In genomic region chr21:46151261-46151988, GRCh38 we compare ENCODE assay signal across 19 cellular contexts. TPM values are rescaled to one million over a fixed set of nuclear protein-coding genes. Genes with fewer than 3 reads are reported as not detected.
DNase-seq lines count a peak whose midpoint lies in the region; ATAC-seq and TF ChIP-seq lines count a peak whose summit lies in the region.
"Had no signal": no experiment of that assay in that cellular context is flagged by ENCODE, and none has a peak within 500 bp of the region (broad histone marks: within the 10 kb centered on the region; RNA-seq: fewer than 3 reads in every experiment).

No MANE protein-coding gene starts in this region.

- peak; percentile 9 for DNase-seq in activated T-cell treated with anti-CD3 and anti-CD28 coated beads, Interleukin-2, amount 50 U/mL, for 24 hours
- no peak for DNase-seq in activated T-cell treated with anti-CD3 and anti-CD28 coated beads, Interleukin-2, amount 50 U/mL, for 72 hours
- peak; percentile 11 for DNase-seq in activated B cell treated with CpG ODN at 0.5 μM for 24 hours
- DNase-seq in right lobe of liver: peak; percentile 28 to 60 (median 54)
- DNase-seq in stomach: peak; percentile 20
- DNase-seq in pons (ENCODE audit: low spot score): no peak
- no peak for DNase-seq in NCI-H2081 (lab: John Stamatoyannopoulos, UW)
- DNase-seq: ACHN, cerebellar nuclear complex, foreskin keratinocyte, HFFc6, Kasumi-1, NCI-H1436, NCI-H226, T1000 had no signal

- H3K4me1 Mint-ChIP-seq in activated T-cell treated with anti-CD3 and anti-CD28 coated beads, Interleukin-2, amount 50 U/mL, for 24 hours (ENCODE audit: low read depth): no peaks in the 10 kb centered on the region
- no peaks in the 10 kb centered on the region for H3K4me1 Mint-ChIP-seq in activated T-cell treated with anti-CD3 and anti-CD28 coated beads, Interleukin-2, amount 50 U/mL, for 72 hours (ENCODE audit: low read depth)
- H3K4me1 Mint-ChIP-seq in activated B cell treated with CpG ODN at 0.5 μM for 24 hours: peaks cover 2% of the 10 kb centered on the region
- H3K4me1 Mint-ChIP-seq: CD8-positive, alpha-beta memory T cell; memory B cell had no signal

- no peak for TF ChIP-seq CTCF in activated B cell treated with CpG ODN at 0.5 μM for 24 hours (IDR thresholded peaks at IDR 0.05)
- TF ChIP-seq CTCF in right lobe of liver (IDR thresholded peaks at IDR 0.05): no peak
- no peak for TF ChIP-seq CTCF in stomach (IDR thresholded peaks at IDR 0.05)

- CTCF ChIA-PET in activated B cell treated with CpG ODN at 0.5 μM for 24 hours (lab: Charles Lee): no interaction called here

- H3K9me3 ChIP-seq in right lobe of liver (no peaks in the 10 kb centered on the region), stomach (no peaks in the 10 kb centered on the region)

- POLR2A ChIA-PET in activated B cell treated with CpG ODN at 0.5 μM for 24 hours (lab: Charles Lee): no interaction called here

- no peaks in the 10 kb centered on the region for H3K36me3 Mint-ChIP-seq in activated T-cell treated with anti-CD3 and anti-CD28 coated beads, Interleukin-2, amount 50 U/mL, for 24 hours (ENCODE audit: low read depth)
- no peaks in the 10 kb centered on the region for H3K36me3 Mint-ChIP-seq in activated T-cell treated with anti-CD3 and anti-CD28 coated beads, Interleukin-2, amount 50 U/mL, for 72 hours (ENCODE audit: insufficient read depth in 2 of 2)
- H3K36me3 Mint-ChIP-seq in activated B cell treated with CpG ODN at 0.5 μM for 24 hours (ENCODE audit: low read depth): no peaks in the 10 kb centered on the region
- H3K36me3 Mint-ChIP-seq: CD8-positive, alpha-beta memory T cell had no signal

- H3K27ac ChIP-seq in right lobe of liver: peak overlapping the region in 1 of 3 donors; percentile 99
- no peak overlapping the region for H3K27ac ChIP-seq in stomach
- H3K27ac ChIP-seq: foreskin keratinocyte had no signal

- H3K4me3 ChIP-seq in right lobe of liver (no peak overlapping the region), stomach (no peak overlapping the region)

- intact Hi-C loops in activated B cell treated with CpG ODN at 0.5 μM for 24 hours (cut with micrococcal nuclease): no loop called here
- intact Hi-C loops in right lobe of liver (cut with DNase I): no loop called here
- intact Hi-C loops in stomach (cut with DNase I; ENCODE audit: low total_unique reads): no loop called here

- no peak for TF ChIP-seq EP300 in stomach (IDR thresholded peaks at IDR 0.05)

- WGBS in right lobe of liver (ENCODE audit: insufficient coverage, low coverage, low lambda C conversion rate, missing lambda C conversion rate): 63% methylated on average over 2 of the region's 47 CpGs
- 79 to 85% (median 84%) methylated on average over 24 to 47 of the region's 47 CpGs for WGBS in stomach, 5 donors

- no peaks in the 10 kb centered on the region for H3K27me3 Mint-ChIP-seq in activated T-cell treated with anti-CD3 and anti-CD28 coated beads, Interleukin-2, amount 50 U/mL, for 24 hours
- H3K27me3 Mint-ChIP-seq in activated T-cell treated with anti-CD3 and anti-CD28 coated beads, Interleukin-2, amount 50 U/mL, for 72 hours (ENCODE audit: low read depth): no peaks in the 10 kb centered on the region
- H3K27me3 Mint-ChIP-seq in activated B cell treated with CpG ODN at 0.5 μM for 24 hours: no peaks in the 10 kb centered on the region

- no peak overlapping the region for H3K4me3 Mint-ChIP-seq in activated T-cell treated with anti-CD3 and anti-CD28 coated beads, Interleukin-2, amount 50 U/mL, for 24 hours
- H3K4me3 Mint-ChIP-seq in activated T-cell treated with anti-CD3 and anti-CD28 coated beads, Interleukin-2, amount 50 U/mL, for 72 hours: no peak overlapping the region
- H3K4me3 Mint-ChIP-seq in activated B cell treated with CpG ODN at 0.5 μM for 24 hours: no peak overlapping the region
- H3K4me3 Mint-ChIP-seq: CD8-positive, alpha-beta memory T cell; HFFc6; memory B cell had no signal

- TF ChIP-seq POLR2A in right lobe of liver (IDR thresholded peaks at IDR 0.05) (no peak), stomach (IDR thresholded peaks at IDR 0.05) (no peak)

- no peak overlapping the region for H3K27ac Mint-ChIP-seq in activated T-cell treated with anti-CD3 and anti-CD28 coated beads, Interleukin-2, amount 50 U/mL, for 24 hours
- no peak overlapping the region for H3K27ac Mint-ChIP-seq in activated T-cell treated with anti-CD3 and anti-CD28 coated beads, Interleukin-2, amount 50 U/mL, for 72 hours
- H3K27ac Mint-ChIP-seq in activated B cell treated with CpG ODN at 0.5 μM for 24 hours: no peak overlapping the region
- H3K27ac Mint-ChIP-seq: CD8-positive, alpha-beta memory T cell; HFFc6; memory B cell had no signal

- H3K27me3 ChIP-seq in right lobe of liver: no peaks in the 10 kb centered on the region
- peaks cover 0 to 18% (median 0%) of the 10 kb centered on the region in 3 donors for H3K27me3 ChIP-seq in stomach

- no peak for ATAC-seq in activated T-cell treated with anti-CD3 and anti-CD28 coated beads, Interleukin-2, amount 50 U/mL, for 72 hours (replicated peaks in 1 of 2)
- ATAC-seq in activated B cell treated with CpG ODN at 0.5 μM for 24 hours (ENCODE audit: low read depth) (no peak), right lobe of liver (peak in 1 of 4 donors; percentile 0), GM21526 (IDR thresholded peaks at IDR 0.05; ENCODE audit: low FRiP score, unreplicated experiment) (no peak)
- ATAC-seq: foreskin keratinocyte had no signal

- H3K4me1 ChIP-seq in right lobe of liver: peaks cover 0 to 34% (median 1%) of the 10 kb centered on the region in 4 donors
- H3K4me1 ChIP-seq in stomach: peaks cover 6 to 14% (median 12%) of the 10 kb centered on the region in 4 donors
- H3K4me1 ChIP-seq: foreskin keratinocyte had no signal

- peaks cover 0 to 65% (median 32%) of the 10 kb centered on the region in 4 donors for H3K36me3 ChIP-seq in right lobe of liver
- H3K36me3 ChIP-seq in stomach: no peaks in the 10 kb centered on the region

- no peaks in the 10 kb centered on the region for H3K9me3 Mint-ChIP-seq in activated T-cell treated with anti-CD3 and anti-CD28 coated beads, Interleukin-2, amount 50 U/mL, for 24 hours
- H3K9me3 Mint-ChIP-seq in activated T-cell treated with anti-CD3 and anti-CD28 coated beads, Interleukin-2, amount 50 U/mL, for 72 hours: no peaks in the 10 kb centered on the region
- H3K9me3 Mint-ChIP-seq in activated B cell treated with CpG ODN at 0.5 μM for 24 hours: no peaks in the 10 kb centered on the region
- H3K9me3 Mint-ChIP-seq: CD8-positive, alpha-beta memory T cell; HFFc6; memory B cell had no signal

RNA-seq across cellular contexts. Expression of gene FTCD, which starts 4.0 kb away (rescaled TPM):
- under 1 TPM; 0.74 to 1.00 TPM for total RNA-seq in activated T-cell treated with anti-CD3 and anti-CD28 coated beads, Interleukin-2, amount 50 U/mL, for 72 hours
- total RNA-seq in activated B cell treated with CpG ODN at 0.5 μM for 24 hours (0.69 and 0.73 TPM in 2 replicates), right lobe of liver (100 to 1,000 TPM; 141 to 668 (median 417) TPM), stomach (1 to 10 TPM in 2 of 5 donors, not detected in 3; 1.3 to 6.7 TPM)
- polyA plus RNA-seq in stomach: 1 to 10 TPM in 1 of 3 donors, under 1 TPM in 2; 0.25 to 2.4 (median 0.53) TPM
- total RNA-seq: CD8-positive, alpha-beta memory T cell; foreskin keratinocyte; SK-MEL-5 had no signal
- polyA plus RNA-seq: CD8-positive, alpha-beta memory T cell; foreskin keratinocyte had no signal

RNA-seq across cellular contexts. Expression of gene SPATC1L, which starts 32.8 kb away (rescaled TPM):
- total RNA-seq in activated T-cell treated with anti-CD3 and anti-CD28 coated beads, Interleukin-2, amount 50 U/mL, for 72 hours: 10 to 100 TPM in 1 of 2 donors, 1 to 10 TPM in 1; 2.6 to 12.9 TPM
- total RNA-seq in activated B cell treated with CpG ODN at 0.5 μM for 24 hours: 7.5 and 7.9 TPM in 2 replicates
- total RNA-seq in right lobe of liver: 1 to 10 TPM in 1 of 6 experiments, under 1 TPM in 3, not detected in 2; 0.31 to 1.7 (median 0.51) TPM
- 10 to 100 TPM in 2 of 5 donors, 1 to 10 TPM in 1, under 1 TPM in 1, not detected in 1; 0.72 to 26.4 (median 8.0) TPM for total RNA-seq in stomach
- polyA plus RNA-seq in stomach: 10 to 100 TPM in 2 of 3 donors, 1 to 10 TPM in 1; 7.0 to 14.2 (median 13.7) TPM

RNA-seq across cellular contexts. Expression of gene COL6A2, which starts 53.5 kb away (rescaled TPM):
- total RNA-seq in activated T-cell treated with anti-CD3 and anti-CD28 coated beads, Interleukin-2, amount 50 U/mL, for 72 hours: 10 to 100 TPM; 10.8 to 11.3 TPM
- total RNA-seq in activated B cell treated with CpG ODN at 0.5 μM for 24 hours (0.40 and 1.4 TPM in 2 replicates), right lobe of liver (10 to 100 TPM; 17.3 to 81.7 (median 38.4) TPM), stomach (1,000 to 10,000 TPM in 1 of 5 donors, 100 to 1,000 TPM in 4; 351 to 3,737 (median 491) TPM)
- polyA plus RNA-seq in stomach: 100 to 1,000 TPM in 2 of 3 donors, 10 to 100 TPM in 1; 79.3 to 246 (median 113) TPM

Comparison
In these comparisons a context has a peak if more than half of its experiments do, and no peak if none do; other contexts are left out.
1. DNase-seq: peak in activated T-cell treated with anti-CD3 and anti-CD28 coated beads, Interleukin-2, amount 50 U/mL, for 24 hours (single experiment), activated B cell treated with CpG ODN at 0.5 μM for 24 hours (single experiment), right lobe of liver (3 of 3) and stomach (single experiment); none in activated T-cell treated with anti-CD3 and anti-CD28 coated beads, Interleukin-2, amount 50 U/mL, for 72 hours (0 of 2), pons (single experiment) and NCI-H2081 (0 of 2).
2. RNA of gene FTCD, which starts 4.0 kb away (total RNA-seq): 141 to 668 TPM in right lobe of liver; 0.74 to 1.00 TPM in activated T-cell treated with anti-CD3 and anti-CD28 coated beads, Interleukin-2, amount 50 U/mL, for 72 hours, 0.69 to 0.73 TPM in activated B cell treated with CpG ODN at 0.5 μM for 24 hours and 1.3 to 6.7 TPM in stomach; every median in the first group is over 10 times any median in the second.
3. RNA of gene COL6A2, which starts 53.5 kb away (total RNA-seq): 351 to 3,737 TPM in stomach; 17.3 to 81.7 TPM in right lobe of liver, 10.8 to 11.3 TPM in activated T-cell treated with anti-CD3 and anti-CD28 coated beads, Interleukin-2, amount 50 U/mL, for 72 hours and 0.40 to 1.4 TPM in activated B cell treated with CpG ODN at 0.5 μM for 24 hours; every median in the first group is over 4 times any median in the second.